ENCODE assay signal across 1 cellular context in the genomic region with DNA sequence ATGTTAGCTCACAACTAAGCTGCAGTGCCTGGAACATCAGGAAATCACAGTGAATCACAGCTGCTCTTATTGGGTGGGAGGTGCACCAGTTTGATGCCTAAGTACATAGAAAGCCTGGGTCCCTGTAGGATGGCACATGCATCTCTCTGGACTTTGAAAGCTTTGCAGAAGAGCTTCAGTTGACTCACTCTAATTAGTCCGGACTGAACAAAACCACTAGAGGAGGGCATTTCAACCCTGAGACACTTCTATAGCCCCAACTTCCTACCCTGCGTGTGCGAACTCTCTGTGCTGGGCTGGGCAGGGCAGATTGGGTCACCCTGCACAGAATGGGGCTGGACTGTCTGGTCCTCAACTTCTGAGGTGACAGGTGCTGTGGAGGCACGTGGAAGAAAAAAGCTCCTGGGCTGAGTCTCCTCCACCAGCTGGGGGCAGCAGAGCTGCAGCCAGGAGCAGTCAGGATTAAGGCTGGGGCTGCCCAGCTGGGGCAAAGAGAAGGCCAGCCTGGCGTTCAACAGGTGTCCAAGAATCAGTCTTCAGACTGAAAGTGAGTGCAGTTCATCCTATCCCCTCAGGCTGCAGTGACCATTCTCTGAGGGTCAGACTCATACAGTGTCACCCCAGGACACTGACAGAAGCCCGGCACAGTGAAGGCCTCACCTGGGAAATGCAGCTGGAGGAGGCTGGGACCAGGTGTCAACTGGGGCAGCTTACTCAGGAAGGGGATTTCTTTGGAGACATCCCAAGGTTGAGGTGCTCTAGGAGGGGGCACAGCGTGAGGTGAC.
TF ChIP-seq lines count a peak whose summit lies in the region.

No MANE protein-coding gene starts in this region.

TF ChIP-seq in SK-N-SH, 30 proteins besides CTCF, POLR2A, EP300 and RAD21 (continued from another document):
- TF ChIP-seq, protein P1, sequence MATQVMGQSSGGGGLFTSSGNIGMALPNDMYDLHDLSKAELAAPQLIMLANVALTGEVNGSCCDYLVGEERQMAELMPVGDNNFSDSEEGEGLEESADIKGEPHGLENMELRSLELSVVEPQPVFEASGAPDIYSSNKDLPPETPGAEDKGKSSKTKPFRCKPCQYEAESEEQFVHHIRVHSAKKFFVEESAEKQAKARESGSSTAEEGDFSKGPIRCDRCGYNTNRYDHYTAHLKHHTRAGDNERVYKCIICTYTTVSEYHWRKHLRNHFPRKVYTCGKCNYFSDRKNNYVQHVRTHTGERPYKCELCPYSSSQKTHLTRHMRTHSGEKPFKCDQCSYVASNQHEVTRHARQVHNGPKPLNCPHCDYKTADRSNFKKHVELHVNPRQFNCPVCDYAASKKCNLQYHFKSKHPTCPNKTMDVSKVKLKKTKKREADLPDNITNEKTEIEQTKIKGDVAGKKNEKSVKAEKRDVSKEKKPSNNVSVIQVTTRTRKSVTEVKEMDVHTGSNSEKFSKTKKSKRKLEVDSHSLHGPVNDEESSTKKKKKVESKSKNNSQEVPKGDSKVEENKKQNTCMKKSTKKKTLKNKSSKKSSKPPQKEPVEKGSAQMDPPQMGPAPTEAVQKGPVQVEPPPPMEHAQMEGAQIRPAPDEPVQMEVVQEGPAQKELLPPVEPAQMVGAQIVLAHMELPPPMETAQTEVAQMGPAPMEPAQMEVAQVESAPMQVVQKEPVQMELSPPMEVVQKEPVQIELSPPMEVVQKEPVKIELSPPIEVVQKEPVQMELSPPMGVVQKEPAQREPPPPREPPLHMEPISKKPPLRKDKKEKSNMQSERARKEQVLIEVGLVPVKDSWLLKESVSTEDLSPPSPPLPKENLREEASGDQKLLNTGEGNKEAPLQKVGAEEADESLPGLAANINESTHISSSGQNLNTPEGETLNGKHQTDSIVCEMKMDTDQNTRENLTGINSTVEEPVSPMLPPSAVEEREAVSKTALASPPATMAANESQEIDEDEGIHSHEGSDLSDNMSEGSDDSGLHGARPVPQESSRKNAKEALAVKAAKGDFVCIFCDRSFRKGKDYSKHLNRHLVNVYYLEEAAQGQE (IDR thresholded peaks at IDR 0.05; ENCODE audit: low read depth, low read length) = no peak
- no peak for TF ChIP-seq SIN3A (IDR thresholded peaks at IDR 0.05; ENCODE audit: borderline replicate concordance, low read depth, low read length)
- no peak for TF ChIP-seq ELF1 (IDR thresholded peaks at IDR 0.05)
